Comparison of ENCODE assay signal across 8 cellular contexts in genomic region chr20:36050436-36051317, GRCh38.
DNase-seq lines count a peak whose midpoint lies in the region; ATAC-seq and TF ChIP-seq lines count a peak whose summit lies in the region.

No MANE protein-coding gene starts in this region.

- ATAC-seq in GM19025 (IDR thresholded peaks at IDR 0.05; ENCODE audit: low read depth, unreplicated experiment) = peak; percentile 96
- peak; percentile 92 for ATAC-seq in HG03354 (IDR thresholded peaks at IDR 0.05; ENCODE audit: poor library complexity, severe bottlenecking, unreplicated experiment)

- peak; percentile 38 for DNase-seq in AG09309 (ENCODE audit: low read depth)
- DNase-seq in NCI-H446 (lab: John Stamatoyannopoulos, UW) = peak; percentile 42 to 89
- peak; percentile 83 for DNase-seq in activated CD4-positive, alpha-beta T cell treated with anti-CD3 and anti-CD28 coated beads for 1 hour
- DNase-seq in cerebellum (ENCODE audit: low spot score) = peak; percentile 93
- DNase-seq in kidney glomerular epithelial cell (lab: John Stamatoyannopoulos, UW) = peak; percentile 74
- DNase-seq in stimulated activated CD4-positive, alpha-beta T cell treated with anti-CD3 and anti-CD28 coated beads, Interleukin-15, amount 100 ng/mL, for 24 hours = peak; percentile 97

- TF ChIP-seq CTCF in AG09309 (IDR thresholded peaks at IDR 0.05; ENCODE audit: control insufficient read depth, insufficient read depth, low read depth, low read length, missing control alignments) = no peak

- H3K4me3 ChIP-seq in AG09309 (ENCODE audit: control insufficient read depth, low read depth, low read length) = peak overlapping the region; percentile 63

Comparison
In these comparisons a context has a peak if more than half of its experiments do, and no peak if none do; other contexts are left out.
1. Peak in every context shown above with its lines: DNase-seq, ATAC-seq and H3K4me3 ChIP-seq.
2. DNase-seq: peak in every context shown above with its lines; median percentile 97 in stimulated activated CD4-positive, alpha-beta T cell treated with anti-CD3 and anti-CD28 coated beads, Interleukin-15, amount 100 ng/mL, for 24 hours; 93 in cerebellum; 83 in activated CD4-positive, alpha-beta T cell treated with anti-CD3 and anti-CD28 coated beads for 1 hour; 74 in kidney glomerular epithelial cell; 66 in NCI-H446; 38 in AG09309.